In genomic region chr3:4804161-4805058, GRCh38 we compare ENCODE assay signal across 16 cellular contexts.
DNase-seq lines count a peak whose midpoint lies in the region; ATAC-seq, FAIRE-seq and TF ChIP-seq lines count a peak whose summit lies in the region.
"Had no signal": no experiment of that assay in that cellular context is flagged by ENCODE, and none has a peak within 500 bp of the region (broad histone marks: within the 10 kb centered on the region; RNA-seq: fewer than 3 reads in every experiment).

No MANE protein-coding gene starts in this region.

- no peaks in the 10 kb centered on the region for H3K79me2 ChIP-seq in K562 (ENCODE audit: control insufficient read depth, insufficient read depth, low read length)

- ATAC-seq in K562 (peak; percentile 45), HG03378 (IDR thresholded peaks at IDR 0.05; ENCODE audit: unreplicated experiment) (no peak), GM19324 (IDR thresholded peaks at IDR 0.05; ENCODE audit: low FRiP score, unreplicated experiment) (no peak)
- ATAC-seq in stimulated activated effector memory CD8-positive, alpha-beta T cell treated with anti-CD3 and anti-CD28 coated beads, Interleukin-12 subunit alpha, Interleukin-12 subunit beta, amount 100 ng/mL, for 72 hours = no peak
- ATAC-seq: left lobe of liver, right lobe of liver had no signal

- DNase-seq in activated naive CD4-positive, alpha-beta T cell treated with Interleukin-2 at 50 U/mL for 16 hours = peak; percentile 37
- no peak for DNase-seq in activated naive CD4-positive, alpha-beta T cell (lab: John Stamatoyannopoulos, UW)
- DNase-seq in K562 (ENCODE audit: extremely low read depth in 1 of 4, low spot score in 3 of 4) (peak in 1 of 4 experiments; percentile 52), NCI-H1092 treated with DMSO at 0.1 percent for 48 hours (lab: John Stamatoyannopoulos, UW) (no peak)
- DNase-seq in stimulated activated effector memory CD8-positive, alpha-beta T cell treated with anti-CD3 and anti-CD28 coated beads, Interleukin-12 subunit alpha, Interleukin-12 subunit beta, amount 100 ng/mL, for 72 hours (ENCODE audit: low spot score in 2 of 2) = no peak
- DNase-seq: cerebellar nuclear complex, foreskin fibroblast, NCI-H2029 treated with DMSO at 0.1 percent for 48 hours, PC-9, right lobe of liver had no signal

- H3K9me1 ChIP-seq in K562 (ENCODE audit: control insufficient read depth, insufficient read depth, low read length) = no peaks in the 10 kb centered on the region

- no peak for TF ChIP-seq POLR2A in K562 (conservative IDR thresholded peaks at IDR 0.05)

- H3K27me3 ChIP-seq in K562 (ENCODE audit: control insufficient read depth in 2 of 2, insufficient read depth in 2 of 2, low read length in 2 of 2) = no peaks in the 10 kb centered on the region
- H3K27me3 ChIP-seq: right lobe of liver had no signal

- no peak for TF ChIP-seq CTCF in K562 (IDR thresholded peaks at IDR 0.05 in 2 of 3, conservative IDR thresholded peaks at IDR 0.05 in 1 of 3; ENCODE audit: insufficient read depth in 2 of 3, low read depth in 1 of 3, low read length in 3 of 3)

- peaks cover 61% of the 10 kb centered on the region for H3K4me1 Mint-ChIP-seq in T-helper 1 cell treated with Interleukin-12 subunit alpha and Interleukin-12 subunit beta and Interleukin-4 antibody, amounts not matched to agents 30 μg/mL and 1 μg/mL, for 36 hours (ENCODE audit: low read depth)
- H3K4me1 Mint-ChIP-seq in stimulated activated effector memory CD8-positive, alpha-beta T cell treated with anti-CD3 and anti-CD28 coated beads, Interleukin-12 subunit alpha, Interleukin-12 subunit beta, amount 100 ng/mL, for 72 hours = peaks cover 70% of the 10 kb centered on the region

- peak overlapping the region; percentile 19 for H3K4me3 Mint-ChIP-seq in T-helper 1 cell treated with Interleukin-12 subunit alpha and Interleukin-12 subunit beta and Interleukin-4 antibody, amounts not matched to agents 30 μg/mL and 1 μg/mL, for 36 hours
- H3K4me3 Mint-ChIP-seq in stimulated activated effector memory CD8-positive, alpha-beta T cell treated with anti-CD3 and anti-CD28 coated beads, Interleukin-12 subunit alpha, Interleukin-12 subunit beta, amount 100 ng/mL, for 72 hours = peak overlapping the region; percentile 67

- H3K36me3 Mint-ChIP-seq in T-helper 1 cell treated with Interleukin-12 subunit alpha and Interleukin-12 subunit beta and Interleukin-4 antibody, amounts not matched to agents 30 μg/mL and 1 μg/mL, for 36 hours (ENCODE audit: low read depth) = peaks cover 78% of the 10 kb centered on the region
- peaks cover 75% of the 10 kb centered on the region for H3K36me3 Mint-ChIP-seq in stimulated activated effector memory CD8-positive, alpha-beta T cell treated with anti-CD3 and anti-CD28 coated beads, Interleukin-12 subunit alpha, Interleukin-12 subunit beta, amount 100 ng/mL, for 72 hours

- peaks cover 3% of the 10 kb centered on the region for H3K9me3 Mint-ChIP-seq in T-helper 1 cell treated with Interleukin-12 subunit alpha and Interleukin-12 subunit beta and Interleukin-4 antibody, amounts not matched to agents 30 μg/mL and 1 μg/mL, for 36 hours
- H3K9me3 Mint-ChIP-seq in stimulated activated effector memory CD8-positive, alpha-beta T cell treated with anti-CD3 and anti-CD28 coated beads, Interleukin-12 subunit alpha, Interleukin-12 subunit beta, amount 100 ng/mL, for 72 hours = no peaks in the 10 kb centered on the region

- H3K4me1 ChIP-seq in K562 (replicated peaks in 1 of 2; ENCODE audit: control insufficient read depth in 2 of 2, insufficient read depth in 2 of 2, low read length in 2 of 2) = peaks cover 0 to 29% of the 10 kb centered on the region in 2 experiments; a peak in 4 of 5 replicates

- H3K27ac ChIP-seq in K562 (ENCODE audit: extremely low read depth, low read depth, low read length) = no peak overlapping the region
- H3K27ac ChIP-seq: PC-9, right lobe of liver, SK-N-MC had no signal

- H3K9me3 ChIP-seq in K562 (replicated peaks; ENCODE audit: control insufficient read depth, insufficient read depth, low read depth, low read length) = no peaks in the 10 kb centered on the region
- H3K9me3 ChIP-seq: right lobe of liver had no signal

- no peaks in the 10 kb centered on the region for H3K27me3 Mint-ChIP-seq in T-helper 1 cell treated with Interleukin-12 subunit alpha and Interleukin-12 subunit beta and Interleukin-4 antibody, amounts not matched to agents 30 μg/mL and 1 μg/mL, for 36 hours (ENCODE audit: low read depth)

- intact Hi-C loops in K562 (cut with micrococcal nuclease) = no loop called here

- no peak for TF ChIP-seq EP300 in K562 (IDR thresholded peaks at IDR 0.05; ENCODE audit: low read length)

- CTCF ChIA-PET in K562 (lab: Yijun Ruan, JAX; ENCODE audit: low intra/inter-chr PET ratio) = no interaction called here

- in situ Hi-C loops in K562 (cut with MboI) = no loop called here

- H3K27ac Mint-ChIP-seq in T-helper 1 cell treated with Interleukin-12 subunit alpha and Interleukin-12 subunit beta and Interleukin-4 antibody, amounts not matched to agents 30 μg/mL and 1 μg/mL, for 36 hours = peak overlapping the region; percentile 49
- H3K27ac Mint-ChIP-seq in stimulated activated effector memory CD8-positive, alpha-beta T cell treated with anti-CD3 and anti-CD28 coated beads, Interleukin-12 subunit alpha, Interleukin-12 subunit beta, amount 100 ng/mL, for 72 hours = peak overlapping the region; percentile 90

- peaks cover 2% of the 10 kb centered on the region; the same call in 1 of the 3 replicates for H3K36me3 ChIP-seq in K562 (ENCODE audit: control insufficient read depth, insufficient read depth, low read length)
- H3K36me3 ChIP-seq: right lobe of liver had no signal

- no peaks in the 10 kb centered on the region for H4K20me1 ChIP-seq in K562 (replicated peaks; ENCODE audit: control insufficient read depth, insufficient read depth, low read length)

- WGBS in K562 (ENCODE audit: insufficient coverage, low coverage, missing lambda C conversion rate) = 52% methylated on average over 14 of the region's 14 CpGs

- TF ChIP-seq RAD21 in K562 (CRISPR knock-in tag; conservative IDR thresholded peaks at IDR 0.05 in 1 of 2, IDR thresholded peaks at IDR 0.05 in 1 of 2) = no peak

- POLR2A ChIA-PET in K562 (lab: Yijun Ruan, JAX) = interaction anchor here (0.6 to 4.1 kb wide), 13 partner anchors 8 to 937 kb away, joined by 3 to 27 read pairs (median 3); partner anchors contain the start of gene BHLHE40

- BruUV-seq in K562 (replicated peaks; lab: Mats Ljungman, UMichigan) = no TSS peak

- FAIRE-seq in K562 (lab: Jason Lieb, UNC) = no peak
- FAIRE-seq: endometrium had no signal

- H3K4me2 ChIP-seq in K562 (ENCODE audit: insufficient read depth, low read length) = no peak overlapping the region
- H3K4me2 ChIP-seq: PC-9 had no signal

- H2AFZ ChIP-seq in K562 (ENCODE audit: low read depth, low read length) = peak overlapping the region; percentile 25; the same call in 1 of the 2 replicates
- H2AFZ ChIP-seq: PC-9 had no signal

- peak overlapping the region in 1 of 2 experiments; percentile 32; a peak in 1 of 4 replicates for H3K9ac ChIP-seq in K562 (ENCODE audit: insufficient read depth in 1 of 2, low read depth in 2 of 2, low read length in 2 of 2)

- no peak overlapping the region for H3K4me3 ChIP-seq in K562
- H3K4me3 ChIP-seq: PC-9, right lobe of liver, SK-N-MC had no signal

TF ChIP-seq in K562, 482 proteins besides CTCF, POLR2A, EP300 and RAD21 (continues in another document):
- TF ChIP-seq PTBP1 (IDR thresholded peaks at IDR 0.05; ENCODE audit: low read depth, low read length) = no peak
- TF ChIP-seq SREBF2 (CRISPR knock-in tag; IDR thresholded peaks at IDR 0.05) = 0 out of 2 replicates have a peak, but pooled peaks have one; percentile 23
- TF ChIP-seq ZNF57 (CRISPR knock-in tag; IDR thresholded peaks at IDR 0.05) = no peak
- TF ChIP-seq DACH1 (IDR thresholded peaks at IDR 0.05; ENCODE audit: partially characterized antibody) = no peak
- TF ChIP-seq ZBTB26 (CRISPR knock-in tag; IDR thresholded peaks at IDR 0.05) = no peak
- TF ChIP-seq ZSCAN32 (CRISPR knock-in tag; IDR thresholded peaks at IDR 0.05) = no peak
- TF ChIP-seq ZNF444 (CRISPR knock-in tag; IDR thresholded peaks at IDR 0.05) = no peak
